ENCODE assay signal across 13 cellular contexts in the genomic region with DNA sequence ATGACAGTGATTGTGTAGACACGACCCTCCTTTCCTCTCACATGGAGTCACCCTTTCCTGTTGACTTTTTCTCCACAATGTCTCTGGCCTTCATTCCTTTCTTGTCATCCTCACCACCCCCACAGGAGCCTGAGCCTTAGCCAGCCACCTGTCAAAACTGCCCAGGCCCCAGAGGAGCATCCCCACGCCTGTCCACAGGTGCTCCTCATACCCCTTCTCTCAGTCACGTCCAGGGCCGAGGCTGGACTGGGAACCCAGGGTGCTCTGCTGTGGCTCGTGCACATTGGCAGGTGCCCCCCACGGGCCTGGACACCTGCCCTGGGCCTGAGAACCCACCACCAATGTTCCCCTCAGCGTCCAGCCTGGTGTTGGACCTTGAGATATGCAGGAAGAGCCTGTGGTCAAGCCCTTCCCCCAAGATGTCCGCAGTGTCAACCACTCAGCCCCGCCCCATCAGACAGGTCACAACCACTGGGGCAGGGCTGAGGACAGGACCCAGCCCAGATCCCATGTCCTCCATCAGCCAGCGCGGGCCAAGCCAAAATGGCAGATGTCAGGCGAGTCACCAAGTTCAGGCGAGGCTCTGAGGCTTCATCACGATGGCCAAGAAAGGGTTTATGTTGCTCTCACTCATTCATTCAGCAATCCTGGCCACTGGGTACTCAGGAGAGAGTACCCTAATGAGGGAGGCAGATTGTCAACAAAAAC.
DNase-seq lines count a peak whose midpoint lies in the region; ATAC-seq, FAIRE-seq and TF ChIP-seq lines count a peak whose summit lies in the region.
"Had no signal": no experiment of that assay in that cellular context is flagged by ENCODE, and none has a peak within 500 bp of the region (broad histone marks: within the 10 kb centered on the region; RNA-seq: fewer than 3 reads in every experiment).

No MANE protein-coding gene starts in this region.

- peak; percentile 55 for DNase-seq in HepG2 (ENCODE audit: low spot score)
- DNase-seq in right lobe of liver = no peak
- DNase-seq in coronary artery (ENCODE audit: low spot score) = no peak
- no peak for DNase-seq in natural killer cell treated with Interleukin-12 subunit alpha and Interleukin-12 subunit beta and Interleukin-15 and Interleukin-18, amount 100 ng/mL, for 72 hours (ENCODE audit: low spot score)
- no peak for DNase-seq in vagina (ENCODE audit: extremely low spot score in 2 of 2)
- no peak for DNase-seq in immature natural killer cell
- no peak for DNase-seq in NCI-H524 (lab: John Stamatoyannopoulos, UW)
- DNase-seq in AG08395 (ENCODE audit: low spot score) = no peak
- DNase-seq: activated CD4-positive, alpha-beta T cell treated with anti-CD3 and anti-CD28 coated beads, Interleukin-2, amount 50 U/mL, for 48 hours; cerebellar nuclear complex; stimulated activated CD4-positive, alpha-beta T cell treated with anti-CD3 and anti-CD28 coated beads, Interleukin-2, amount 100 ng/mL, for 24 hours had no signal

- 49% methylated on average over 11 of the region's 14 CpGs for WGBS in HepG2 (ENCODE audit: low lambda C conversion rate)
- 66% methylated on average over 9 of the region's 14 CpGs for WGBS in right lobe of liver (ENCODE audit: insufficient coverage, low coverage, low lambda C conversion rate, missing lambda C conversion rate)

- H3K27ac ChIP-seq in HepG2 (ENCODE audit: extremely low read length, insufficient read depth, low read length) = peak overlapping the region; percentile 78
- H3K27ac ChIP-seq in right lobe of liver = no peak overlapping the region
- H3K27ac ChIP-seq in coronary artery = peak overlapping the region; percentile 70 to 81
- H3K27ac ChIP-seq in vagina = peak overlapping the region; percentile 95
- H3K27ac ChIP-seq: KMS-11 had no signal

- peak overlapping the region; percentile 37 to 64 (median 39); a peak in 5 of 6 replicates for H3K4me3 ChIP-seq in HepG2 (replicated peaks in 1 of 3; ENCODE audit: insufficient read depth in 1 of 3, low read depth in 2 of 3, low read length in 3 of 3)
- H3K4me3 ChIP-seq in right lobe of liver = no peak overlapping the region
- H3K4me3 ChIP-seq in coronary artery = peak overlapping the region; percentile 27
- no peak overlapping the region for H3K4me3 ChIP-seq in vagina

- no peak for TF ChIP-seq EP300 in HepG2 (IDR thresholded peaks at IDR 0.05; ENCODE audit: low read depth in 2 of 2, low read length in 2 of 2)
- 0 out of 2 replicates have a peak, but pooled peaks have one; percentile 19 for TF ChIP-seq EP300 in HepG2 (CRISPR knock-in tag; IDR thresholded peaks at IDR 0.05; ENCODE audit: borderline replicate concordance)

- no peaks in the 10 kb centered on the region for H3K27me3 Mint-ChIP-seq in natural killer cell treated with Interleukin-12 subunit alpha and Interleukin-12 subunit beta and Interleukin-15 and Interleukin-18, amount 100 ng/mL, for 72 hours
- H3K27me3 Mint-ChIP-seq in immature natural killer cell (ENCODE audit: low read depth in 3 of 3) = no peaks in the 10 kb centered on the region

- POLR2A ChIA-PET in HepG2 (lab: Yijun Ruan, JAX) = interaction anchor here (0.9 to 2.3 kb wide), 11 partner anchors 11 to 614 kb away, joined by 3 to 23 read pairs (median 4); partner anchors contain the start of genes BBLN, LRSAM1, RPL12 and ST6GALNAC4

- H3K36me3 Mint-ChIP-seq in natural killer cell treated with Interleukin-12 subunit alpha and Interleukin-12 subunit beta and Interleukin-15 and Interleukin-18, amount 100 ng/mL, for 72 hours = no peaks in the 10 kb centered on the region
- no peaks in the 10 kb centered on the region for H3K36me3 Mint-ChIP-seq in immature natural killer cell

- in situ Hi-C loops in HepG2 (cut with HindIII; ENCODE audit: extremely low pct_ligation_motif_present, low pct_unique_long_range_greater_than_20kb) = no loop called here

- peak overlapping the region; percentile 79 to 80 for H3K27ac Mint-ChIP-seq in natural killer cell treated with Interleukin-12 subunit alpha and Interleukin-12 subunit beta and Interleukin-15 and Interleukin-18, amount 100 ng/mL, for 72 hours
- H3K27ac Mint-ChIP-seq in immature natural killer cell = peak overlapping the region in 1 of 6 donors; percentile 13

- H3K4me1 Mint-ChIP-seq in natural killer cell treated with Interleukin-12 subunit alpha and Interleukin-12 subunit beta and Interleukin-15 and Interleukin-18, amount 100 ng/mL, for 72 hours (ENCODE audit: low read depth in 2 of 2) = peaks cover 5 to 13% of the 10 kb centered on the region in 2 donors
- H3K4me1 Mint-ChIP-seq in immature natural killer cell = peaks cover 7% of the 10 kb centered on the region in 2 donors

- H4K20me1 ChIP-seq in HepG2 (ENCODE audit: insufficient read depth, low read length) = peaks cover 4% of the 10 kb centered on the region; the same call in 1 of the 2 replicates

- H3K36me3 ChIP-seq in HepG2 (replicated peaks in 1 of 2; ENCODE audit: control insufficient read depth in 1 of 2, insufficient read depth in 2 of 2, low read length in 2 of 2) (peaks cover 0 to 2% of the 10 kb centered on the region in 2 experiments; a peak in 2 of 5 replicates), right lobe of liver (no peaks in the 10 kb centered on the region), vagina (no peaks in the 10 kb centered on the region)

- CTCF ChIA-PET in HepG2 (lab: Yijun Ruan, JAX; ENCODE audit: low intra/inter-chr PET ratio, low total read pairs) = no interaction called here

- H3K4me3 Mint-ChIP-seq in natural killer cell treated with Interleukin-12 subunit alpha and Interleukin-12 subunit beta and Interleukin-15 and Interleukin-18, amount 100 ng/mL, for 72 hours = peak overlapping the region; percentile 48
- no peak overlapping the region for H3K4me3 Mint-ChIP-seq in immature natural killer cell

- peaks cover 40% of the 10 kb centered on the region for H3K79me2 ChIP-seq in HepG2 (ENCODE audit: insufficient read depth, low read length)

- H3K27me3 ChIP-seq in HepG2 (ENCODE audit: control insufficient read depth in 1 of 2, insufficient read depth in 2 of 2, low read length in 2 of 2) (no peaks in the 10 kb centered on the region), right lobe of liver (no peaks in the 10 kb centered on the region), vagina (no peaks in the 10 kb centered on the region)

- H3K4me2 ChIP-seq in HepG2 (ENCODE audit: low read depth, low read length) = peak overlapping the region; percentile 78
- H3K4me2 ChIP-seq: KMS-11 had no signal

- no peak overlapping the region for H2AFZ ChIP-seq in HepG2 (ENCODE audit: low read length)

- TF ChIP-seq CTCF in HepG2 (CRISPR knock-in tag; IDR thresholded peaks at IDR 0.05) = no peak
- no peak for TF ChIP-seq CTCF in right lobe of liver (IDR thresholded peaks at IDR 0.05)
- TF ChIP-seq CTCF in coronary artery (IDR thresholded peaks at IDR 0.05) = no peak
- no peak for TF ChIP-seq CTCF in vagina (IDR thresholded peaks at IDR 0.05)

- BruUV-seq in HepG2 (replicated peaks; lab: Mats Ljungman, UMichigan) = no TSS peak

- peak; percentile 3; the same call in 2 of the 3 replicates for ATAC-seq in HepG2
- no peak for ATAC-seq in right lobe of liver
- peak; percentile 56 to 74 for ATAC-seq in natural killer cell treated with Interleukin-12 subunit alpha and Interleukin-12 subunit beta and Interleukin-15 and Interleukin-18, amount 100 ng/mL, for 72 hours

- no peaks in the 10 kb centered on the region for H3K9me3 ChIP-seq in HepG2 (ENCODE audit: low read length)
- H3K9me3 ChIP-seq in right lobe of liver = no peaks in the 10 kb centered on the region
- no peaks in the 10 kb centered on the region for H3K9me3 ChIP-seq in vagina

- peak overlapping the region; percentile 52 for H3K9ac ChIP-seq in HepG2 (ENCODE audit: insufficient read depth, low read depth, low read length)
- H3K9ac ChIP-seq: KMS-11 had no signal

- no peaks in the 10 kb centered on the region for H3K9me3 Mint-ChIP-seq in natural killer cell treated with Interleukin-12 subunit alpha and Interleukin-12 subunit beta and Interleukin-15 and Interleukin-18, amount 100 ng/mL, for 72 hours
- H3K9me3 Mint-ChIP-seq in immature natural killer cell = no peaks in the 10 kb centered on the region

- no peak for TF ChIP-seq RAD21 in HepG2 (CRISPR knock-in tag; IDR thresholded peaks at IDR 0.05)

- no peak for FAIRE-seq in HepG2 (lab: Jason Lieb, UNC)
- FAIRE-seq: islet of Langerhans had no signal

- no peak for TF ChIP-seq POLR2A in HepG2 (IDR thresholded peaks at IDR 0.05; ENCODE audit: insufficient read depth in 1 of 2, low read depth in 2 of 2, low read length in 2 of 2)
- no peak for TF ChIP-seq POLR2A in right lobe of liver (IDR thresholded peaks at IDR 0.05)
- no peak for TF ChIP-seq POLR2A in vagina (IDR thresholded peaks at IDR 0.05)

- intact Hi-C loops in HepG2 (cut with micrococcal nuclease; ENCODE audit: unreplicated experiment) (no loop called here), right lobe of liver (cut with DNase I) (no loop called here), vagina (cut with DNase I) (no loop called here)

- peaks cover 65% of the 10 kb centered on the region for H3K4me1 ChIP-seq in HepG2 (ENCODE audit: insufficient read depth, low read length)
- H3K4me1 ChIP-seq in right lobe of liver = peaks cover 0 to 15% (median 5%) of the 10 kb centered on the region in 4 donors
- peaks cover 99% of the 10 kb centered on the region for H3K4me1 ChIP-seq in vagina

TF ChIP-seq in HepG2, 621 proteins besides CTCF, POLR2A, EP300 and RAD21 (continues in another document):
- TF ChIP-seq ZNF567 (CRISPR knock-in tag; IDR thresholded peaks at IDR 0.05; ENCODE audit: borderline replicate concordance) (no peak), ZNF350 (CRISPR knock-in tag; IDR thresholded peaks at IDR 0.05; ENCODE audit: borderline replicate concordance, low read depth) (no peak), ZNF367 (CRISPR knock-in tag; IDR thresholded peaks at IDR 0.05; ENCODE audit: borderline replicate concordance) (no peak), ZNF430 (CRISPR knock-in tag; IDR thresholded peaks at IDR 0.05) (no peak), ZNF747 (CRISPR knock-in tag; IDR thresholded peaks at IDR 0.05; ENCODE audit: borderline replicate concordance) (0 out of 2 replicates have a peak, but pooled peaks have one; percentile 5), ZSCAN31 (CRISPR knock-in tag; IDR thresholded peaks at IDR 0.05; ENCODE audit: low read depth) (no peak), NFE2L1 (CRISPR knock-in tag; IDR thresholded peaks at IDR 0.05; ENCODE audit: borderline replicate concordance) (peak; percentile 33; the same call in 1 of the 2 replicates), HOXA9 (CRISPR knock-in tag; IDR thresholded peaks at IDR 0.05; ENCODE audit: borderline replicate concordance) (no peak), ZSCAN30 (CRISPR knock-in tag; IDR thresholded peaks at IDR 0.05) (no peak), TGIF2 (CRISPR knock-in tag; IDR thresholded peaks at IDR 0.05) (peak; percentile 34; the same call in 1 of the 2 replicates), RXRA (CRISPR knock-in tag; IDR thresholded peaks at IDR 0.05) (peak; percentile 20; the same call in 1 of the 2 replicates), ZNF44 (CRISPR knock-in tag; IDR thresholded peaks at IDR 0.05) (no peak), SSRP1 (CRISPR knock-in tag; IDR thresholded peaks at IDR 0.05) (no peak)

Comparison
In these comparisons a context has a peak if more than half of its experiments do, and no peak if none do; other contexts are left out.
1. ATAC-seq: peak in HepG2 (single experiment) and natural killer cell treated with Interleukin-12 subunit alpha and Interleukin-12 subunit beta and Interleukin-15 and Interleukin-18, amount 100 ng/mL, for 72 hours (2 of 2); none in right lobe of liver (0 of 4).
2. H3K27ac ChIP-seq: peak in HepG2 (single experiment), coronary artery (2 of 2) and vagina (single experiment); none in right lobe of liver (0 of 3).
3. H3K4me3 ChIP-seq: peak in HepG2 (3 of 3) and coronary artery (single experiment); none in right lobe of liver (0 of 3) and vagina (0 of 2).